In genomic region chr11:111982019-111982464, GRCh38 we compare ENCODE assay signal across 8 cellular contexts. TPM values are rescaled to one million over a fixed set of nuclear protein-coding genes. Genes with fewer than 3 reads are reported as not detected.
A peak's percentile ranks its signal among the peaks of the same experiment; 100 is the strongest.
DNase-seq lines count a peak whose midpoint lies in the region; ATAC-seq and TF ChIP-seq lines count a peak whose summit lies in the region.

No MANE protein-coding gene starts in this region.

- DNase-seq in DMS153 (lab: John Stamatoyannopoulos, UW) (peak; percentile 55), HAP-1 (ENCODE audit: low spot score in 2 of 2) (peak; percentile 14 to 65), NCI-H2227 (lab: John Stamatoyannopoulos, UW; ENCODE audit: unreplicated experiment) (peak; percentile 25), fibroblast of mammary gland (ENCODE audit: low read depth) (peak; percentile 46), neural progenitor cell (ENCODE audit: low spot score) (peak; percentile 84), tibial nerve (ENCODE audit: low spot score in 2 of 2) (peak; percentile 21 to 60)
- DNase-seq in activated T-cell treated with anti-CD3 and anti-CD28 coated beads, Interleukin-2, amount 50 U/mL, for 4 hours = peak; percentile 45

- H3F3A ChIP-seq in neural progenitor cell (ENCODE audit: low read depth) = peaks cover 47% of the 10 kb centered on the region

- no peaks in the 10 kb centered on the region for H3K79me2 ChIP-seq in neural progenitor cell (ENCODE audit: low read depth)

- H3K4me2 ChIP-seq in neural progenitor cell = peak overlapping the region; percentile 79

- no peaks in the 10 kb centered on the region for H4K20me1 ChIP-seq in neural progenitor cell (ENCODE audit: low read depth)

- H3K27ac Mint-ChIP-seq in neural progenitor cell = peak overlapping the region; percentile 85

- no peaks in the 10 kb centered on the region for H3K9me3 Mint-ChIP-seq in activated T-cell treated with anti-CD3 and anti-CD28 coated beads, Interleukin-2, amount 50 U/mL, for 4 hours
- no peaks in the 10 kb centered on the region for H3K9me3 Mint-ChIP-seq in neural progenitor cell

- H3K27me3 ChIP-seq in HAP-1 (ENCODE audit: low read depth) (no peaks in the 10 kb centered on the region), neural progenitor cell (no peaks in the 10 kb centered on the region), tibial nerve (no peaks in the 10 kb centered on the region)

- H3K36me3 ChIP-seq in HAP-1 (replicated peaks) (no peaks in the 10 kb centered on the region; the same call in 1 of the 2 replicates), neural progenitor cell (no peaks in the 10 kb centered on the region), tibial nerve (peaks cover 0 to 36% (median 0%) of the 10 kb centered on the region in 3 donors)

- H3K4me1 Mint-ChIP-seq in activated T-cell treated with anti-CD3 and anti-CD28 coated beads, Interleukin-2, amount 50 U/mL, for 4 hours (ENCODE audit: low read depth) = peaks cover 7% of the 10 kb centered on the region
- peaks cover 66% of the 10 kb centered on the region for H3K4me1 Mint-ChIP-seq in neural progenitor cell

- no peak overlapping the region for H3K4me3 Mint-ChIP-seq in activated T-cell treated with anti-CD3 and anti-CD28 coated beads, Interleukin-2, amount 50 U/mL, for 4 hours
- H3K4me3 Mint-ChIP-seq in neural progenitor cell = peak overlapping the region; percentile 73

- in situ Hi-C loops in HAP-1 (cut with MboI; ENCODE audit: low sequenced_read_pairs) = no loop called here

- peak; percentile 56 to 61 for ATAC-seq in activated T-cell treated with anti-CD3 and anti-CD28 coated beads, Interleukin-2, amount 50 U/mL, for 4 hours
- ATAC-seq in HG03108 (IDR thresholded peaks at IDR 0.05; ENCODE audit: unreplicated experiment) = no peak

- 36 to 49% methylated on average over 7 of the region's 7 CpGs for WGBS in tibial nerve, 2 donors

- TF ChIP-seq EP300 in tibial nerve (IDR thresholded peaks at IDR 0.05) = no peak

- no peak for TF ChIP-seq POLR2A in tibial nerve (IDR thresholded peaks at IDR 0.05)

- H2AFZ ChIP-seq in neural progenitor cell (replicated peaks) = no peak overlapping the region

- H3K27ac ChIP-seq in neural progenitor cell = peak overlapping the region; percentile 91
- H3K27ac ChIP-seq in tibial nerve = peak overlapping the region; percentile 69 to 97 (median 96)

- H3K4me1 ChIP-seq in HAP-1 = peaks cover 20% of the 10 kb centered on the region
- H3K4me1 ChIP-seq in neural progenitor cell = peaks cover 47% of the 10 kb centered on the region
- peaks cover 6 to 54% (median 37%) of the 10 kb centered on the region in 4 donors for H3K4me1 ChIP-seq in tibial nerve

- peaks cover 2% of the 10 kb centered on the region for H3K36me3 Mint-ChIP-seq in activated T-cell treated with anti-CD3 and anti-CD28 coated beads, Interleukin-2, amount 50 U/mL, for 4 hours (ENCODE audit: insufficient read depth)
- peaks cover 12% of the 10 kb centered on the region for H3K36me3 Mint-ChIP-seq in neural progenitor cell

- TF ChIP-seq CTCF in fibroblast of mammary gland (conservative IDR thresholded peaks at IDR 0.05; ENCODE audit: control insufficient read depth, insufficient read depth, low read depth, low read length) (peak; percentile 49), neural progenitor cell (IDR thresholded peaks at IDR 0.05) (peak; percentile 79), tibial nerve (IDR thresholded peaks at IDR 0.05) (peak; percentile 29 to 67 (median 51))

- no peak overlapping the region for H3K9ac ChIP-seq in neural progenitor cell

- peaks cover 24% of the 10 kb centered on the region for H3K27me3 Mint-ChIP-seq in activated T-cell treated with anti-CD3 and anti-CD28 coated beads, Interleukin-2, amount 50 U/mL, for 4 hours (ENCODE audit: low read depth)
- H3K27me3 Mint-ChIP-seq in neural progenitor cell (ENCODE audit: insufficient read depth, low read depth) = peaks cover 2% of the 10 kb centered on the region

- H3K9me3 ChIP-seq in HAP-1 (no peaks in the 10 kb centered on the region), neural progenitor cell (ENCODE audit: low read depth) (no peaks in the 10 kb centered on the region), tibial nerve (no peaks in the 10 kb centered on the region)

- no peak overlapping the region for H3K4me3 ChIP-seq in HAP-1
- H3K4me3 ChIP-seq in fibroblast of mammary gland (ENCODE audit: control insufficient read depth, low read depth, low read length) = no peak overlapping the region
- no peak overlapping the region for H3K4me3 ChIP-seq in neural progenitor cell
- no peak overlapping the region for H3K4me3 ChIP-seq in tibial nerve

RNA-seq across cellular contexts. Expression of gene DLAT, which starts 43.2 kb away (rescaled TPM):
- total RNA-seq in activated T-cell treated with anti-CD3 and anti-CD28 coated beads, Interleukin-2, amount 50 U/mL, for 4 hours = 10 to 100 TPM; 60.6 to 72.5 (median 66.0) TPM
- total RNA-seq in neural progenitor cell (ENCODE audit: low replicate concordance) (48.2 and 55.7 TPM in 2 replicates), tibial nerve (10 to 100 TPM; 18.2 to 32.1 (median 19.9) TPM)

RNA-seq across cellular contexts. Expression of gene DIXDC1, which starts 44.9 kb away (rescaled TPM):
- 10 to 100 TPM in 2 of 3 donors, 1 to 10 TPM in 1; 5.2 to 22.7 (median 21.2) TPM for total RNA-seq in activated T-cell treated with anti-CD3 and anti-CD28 coated beads, Interleukin-2, amount 50 U/mL, for 4 hours
- 23.6 and 25.2 TPM in 2 replicates for total RNA-seq in neural progenitor cell (ENCODE audit: low replicate concordance)
- total RNA-seq in tibial nerve = 10 to 100 TPM; 43.8 to 69.3 (median 49.5) TPM

Comparison
In these comparisons a context has a peak if more than half of its experiments do, and no peak if none do; other contexts are left out.
1. DNase-seq: peak in every context shown above with its lines; median percentile 84 in neural progenitor cell; 55 in DMS153; 46 in fibroblast of mammary gland; 45 in activated T-cell treated with anti-CD3 and anti-CD28 coated beads, Interleukin-2, amount 50 U/mL, for 4 hours; 40 in tibial nerve; 40 in HAP-1; 25 in NCI-H2227.